8 cellular contexts compared by ENCODE assay signal in genomic region chr20:59571591-59572314, GRCh38. TPM values are rescaled to one million over a fixed set of nuclear protein-coding genes. Genes with fewer than 3 reads are reported as not detected.
DNase-seq lines count a peak whose midpoint lies in the region; ATAC-seq lines count a peak whose summit lies in the region.

No MANE protein-coding gene starts in this region.

- peaks cover 7% of the 10 kb centered on the region for H3K4me1 ChIP-seq in mucosa of stomach (ENCODE audit: control insufficient read depth, insufficient read depth, low read length)

- H3K9ac ChIP-seq in mucosa of stomach (ENCODE audit: low read length), result peak overlapping the region; percentile 68

- peaks cover 16% of the 10 kb centered on the region for H3K27me3 ChIP-seq in mucosa of stomach (ENCODE audit: control insufficient read depth, insufficient read depth, low read length)

- H3K4me3 ChIP-seq in mucosa of stomach (ENCODE audit: low read length), result peak overlapping the region; percentile 28

- no peaks in the 10 kb centered on the region for H3K9me3 ChIP-seq in mucosa of stomach (ENCODE audit: control insufficient read depth, low read length)

- peak; percentile 58 for ATAC-seq in HG02571 (IDR thresholded peaks at IDR 0.05; ENCODE audit: unreplicated experiment)
- ATAC-seq in esophagus mucosa, result peak; percentile 59

- peak; percentile 28 for DNase-seq in GM04504 (ENCODE audit: low read depth)
- DNase-seq in NCI-H526 treated with DMSO at 0.1 percent for 48 hours (lab: John Stamatoyannopoulos, UW), result peak; percentile 6
- DNase-seq in activated T-cell treated with anti-CD3 and anti-CD28 coated beads for 4 hours, result peak; percentile 41
- peak; percentile 14 to 16 for DNase-seq in stimulated activated CD8-positive, alpha-beta memory T cell treated with anti-CD3 and anti-CD28 coated beads, Interleukin-4, amount 100 ng/mL, for 4 hours (ENCODE audit: low read depth in 2 of 2, low spot score in 1 of 2)
- DNase-seq in cortex of kidney (lab: John Stamatoyannopoulos, UW), result no peak

- no peaks in the 10 kb centered on the region for H3K36me3 ChIP-seq in mucosa of stomach (ENCODE audit: control insufficient read depth, insufficient read depth, low read length)

RNA-seq across cellular contexts. Expression of gene PHACTR3, which starts 32.6 kb away (rescaled TPM):
- not detected for total RNA-seq in esophagus mucosa
